In genomic region chr12:27524489-27524835, GRCh38 we compare ENCODE assay signal across 8 cellular contexts. TPM values are rescaled to one million over a fixed set of nuclear protein-coding genes. Genes with fewer than 3 reads are reported as not detected.
DNase-seq lines count a peak whose midpoint lies in the region; ATAC-seq and TF ChIP-seq lines count a peak whose summit lies in the region.

No MANE protein-coding gene starts in this region.

- intact Hi-C loops in psoas muscle (cut with DNase I): loop anchor here in 1 of 2 donors (5.0 to 10.0 kb wide), 2 partner anchors 43 to 110 kb away; no protein-coding TSS in a partner anchor

- TF ChIP-seq CTCF in psoas muscle (IDR thresholded peaks at IDR 0.05) (no peak), GM13977 (IDR thresholded peaks at IDR 0.05; ENCODE audit: extremely low read depth, insufficient read depth, missing control alignments) (no peak)

- peak overlapping the region; percentile 89 for H3K9ac ChIP-seq in NT2/D1 (ENCODE audit: insufficient read length, low read depth)

- H3K27me3 ChIP-seq in NT2/D1 (ENCODE audit: insufficient read depth, insufficient read length): no peaks in the 10 kb centered on the region
- no peaks in the 10 kb centered on the region for H3K27me3 ChIP-seq in psoas muscle (ENCODE audit: insufficient read depth in 3 of 3, low read length in 2 of 3)

- H3K4me1 ChIP-seq in NT2/D1 (ENCODE audit: insufficient read depth, insufficient read length): peaks cover 4% of the 10 kb centered on the region
- H3K4me1 ChIP-seq in psoas muscle: peaks cover 8% of the 10 kb centered on the region

- POLR2A ChIA-PET in HEK293T (lab: Yijun Ruan, JAX): interaction anchor here (0.5 to 2.7 kb wide), 16 partner anchors 9 to 186 kb away, joined by 3 to 14 read pairs (median 5); partner anchors contain the start of gene MRPS35

- H3K9me3 ChIP-seq in NT2/D1 (ENCODE audit: insufficient read depth, low read length) (no peaks in the 10 kb centered on the region), psoas muscle (no peaks in the 10 kb centered on the region)

- WGBS in psoas muscle, 3 donors: 0 to 1% (median 0%) methylated on average over 8 of the region's 8 CpGs

- ATAC-seq in GM18511 (IDR thresholded peaks at IDR 0.05; ENCODE audit: unreplicated experiment): peak; percentile 16
- ATAC-seq in psoas muscle: no peak

- H3K4me3 ChIP-seq in NT2/D1 (ENCODE audit: insufficient read length, low read depth) (peak overlapping the region; percentile 86), psoas muscle (peak overlapping the region; percentile 94)

- DNase-seq in NT2/D1 (ENCODE audit: low read depth, low spot score) (no peak), epithelial cell of prostate (ENCODE audit: low read depth, low spot score) (no peak), psoas muscle (no peak), GM13977 (ENCODE audit: low spot score) (no peak), NCI-H187 treated with DMSO at 0.1 percent for 48 hours (lab: John Stamatoyannopoulos, UW) (no peak), HEK293T (ENCODE audit: extremely low spot score) (no peak), cortex of kidney (lab: John Stamatoyannopoulos, UW) (no peak)

- in situ Hi-C loops in GM13977 (cut with MboI; ENCODE audit: low pct_unique_long_range_greater_than_20kb, low sequenced_read_pairs, unreplicated experiment): no loop called here

- peak overlapping the region; percentile 86 for H3K27ac ChIP-seq in epithelial cell of prostate
- H3K27ac ChIP-seq in psoas muscle: peak overlapping the region; percentile 94

- CTCF ChIA-PET in HEK293T (lab: Yijun Ruan, JAX): interaction anchor here (1.0 kb wide), 1 partner anchor 26 kb away, joined by 4 read pairs; no protein-coding TSS in a partner anchor

- H3K36me3 ChIP-seq in NT2/D1 (ENCODE audit: insufficient read depth, insufficient read length, low read length) (peaks cover 12% of the 10 kb centered on the region), psoas muscle (ENCODE audit: insufficient read depth in 1 of 2, low read depth in 1 of 2) (no peaks in the 10 kb centered on the region)

TF ChIP-seq in HEK293T, 16 proteins besides CTCF, POLR2A, EP300 and RAD21:
- no peak for TF ChIP-seq TARDBP (IDR thresholded peaks at IDR 0.05)
- no peak for TF ChIP-seq FOXM1 (IDR thresholded peaks at IDR 0.05; ENCODE audit: borderline replicate concordance)
- no peak for TF ChIP-seq L3MBTL2 (conservative IDR thresholded peaks at IDR 0.05)
- TF ChIP-seq HDGF (IDR thresholded peaks at IDR 0.05; ENCODE audit: borderline replicate concordance): no peak
- no peak for TF ChIP-seq SUZ12 (IDR thresholded peaks at IDR 0.05)
- no peak for TF ChIP-seq SP1 (IDR thresholded peaks at IDR 0.05)
- no peak for TF ChIP-seq PKNOX1 (IDR thresholded peaks at IDR 0.05)
- no peak for TF ChIP-seq CTBP1 (IDR thresholded peaks at IDR 0.05; ENCODE audit: borderline replicate concordance)
- no peak for TF ChIP-seq BHLHE40 (IDR thresholded peaks at IDR 0.05; ENCODE audit: borderline replicate concordance)
- TF ChIP-seq FOXK2 (IDR thresholded peaks at IDR 0.05): no peak
- TF ChIP-seq FOXA1 (IDR thresholded peaks at IDR 0.05): no peak

RNA-seq across cellular contexts. Expression of gene PPFIBP1, which starts 0.5 kb away (rescaled TPM):
- total RNA-seq in psoas muscle: 10 to 100 TPM; 28.3 to 63.1 (median 29.6) TPM
- polyA plus RNA-seq in psoas muscle: 10 to 100 TPM in 1 of 3 donors, 1 to 10 TPM in 2; 5.9 to 11.2 (median 6.3) TPM
